Comparison of ENCODE assay signal across 36 cellular contexts in the genomic region with DNA sequence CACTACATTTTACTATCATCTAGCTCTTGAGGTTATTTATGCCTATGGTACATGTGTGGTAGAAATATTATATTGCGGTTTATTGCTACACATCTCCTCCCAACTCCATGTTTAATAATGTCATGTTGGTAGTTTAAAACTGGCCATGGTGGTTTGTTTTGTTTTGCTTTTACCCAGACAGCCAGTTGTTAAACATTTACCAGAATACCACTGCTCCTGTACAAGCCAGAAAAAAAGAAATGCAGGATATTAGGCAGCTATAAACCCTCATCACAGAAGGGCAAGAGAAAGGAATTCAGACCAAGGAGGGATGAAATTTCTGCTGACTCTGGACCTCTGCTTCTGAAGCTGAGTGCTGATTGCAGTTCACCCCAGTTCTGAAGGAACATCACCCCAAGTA.
"Had no signal": no experiment of that assay in that cellular context is flagged by ENCODE, and none has a peak within 500 bp of the region (broad histone marks: within the 10 kb centered on the region; RNA-seq: fewer than 3 reads in every experiment).

No MANE protein-coding gene starts in this region.

- H3K27me3 ChIP-seq: Peyer's patch had no signal

- DNase-seq: activated B cell treated with CpG ODN at 0.5 μM for 24 hours; activated CD4-positive, alpha-beta memory T cell treated with anti-CD3 and anti-CD28 coated beads for 36 hours; activated CD4-positive, alpha-beta T cell treated with anti-CD3 and anti-CD28 coated beads for 4 hours; activated CD4-positive, alpha-beta T cell treated with anti-CD3 and anti-CD28 coated beads, Interleukin-2, amount 50 U/mL, for 1 hour; activated CD4-positive, CD25-positive, alpha-beta regulatory T cell treated with anti-CD3 and anti-CD28 coated beads, Interleukin-2, amount 50 U/mL, for 72 hours; activated CD8-positive, alpha-beta memory T cell treated with anti-CD3 and anti-CD28 coated beads, Interleukin-2, amount 50 U/mL, for 4 hours; activated effector memory CD4-positive, alpha-beta T cell treated with Interleukin-2 at 50 U/mL for 16 hours; activated naive CD4-positive, alpha-beta T cell treated with anti-CD3 and anti-CD28 coated beads, Interleukin-2, amount 10 ng/mL, durations not matched to agents 7 days and 5 days; activated naive CD8-positive, alpha-beta T cell treated with anti-CD3 and anti-CD28 coated beads, Interleukin-2, amount 50 U/mL, for 24 hours; activated T-cell treated with anti-CD3 and anti-CD28 coated beads for 4 hours; activated T-cell treated with anti-CD3 and anti-CD28 coated beads, Interleukin-2, amount 50 U/mL, for 4 hours; anterior cingulate cortex; MM.1S; NCI-H1092 treated with DMSO at 0.1 percent for 48 hours; NCI-H1417; NCI-H146; NCI-H187; NCI-H2029 treated with DMSO at 0.1 percent for 48 hours; NCI-H2107; NCI-H2171; NCI-H510A; NCI-H526; NCI-H748 treated with DMSO at 0.1 percent for 48 hours; NK-92 treated with Interleukin-12 subunit alpha and Interleukin-12 subunit beta, amount 100 ng/mL, for 24 hours; PC-3; Peyer's patch; RPMI8226; SHP77 treated with DMSO at 0.1 percent for 48 hours; SK-N-SH had no signal

- H3K4me1 ChIP-seq: Peyer's patch, SJSA1 had no signal

- H3K27me3 Mint-ChIP-seq: activated B cell treated with CpG ODN at 0.5 μM for 24 hours; activated CD4-positive, alpha-beta memory T cell treated with anti-CD3 and anti-CD28 coated beads for 36 hours; activated naive CD4-positive, alpha-beta T cell treated with anti-CD3 and anti-CD28 coated beads, Interleukin-2, amount 10 ng/mL, durations not matched to agents 7 days and 5 days; activated naive CD8-positive, alpha-beta T cell; activated naive CD8-positive, alpha-beta T cell treated with anti-CD3 and anti-CD28 coated beads, Interleukin-2, amount 50 U/mL, for 24 hours had no signal

- H3K27ac ChIP-seq: KMS-11, Peyer's patch, SJSA1 had no signal

- H3K4me1 Mint-ChIP-seq: activated B cell treated with CpG ODN at 0.5 μM for 24 hours; activated naive CD4-positive, alpha-beta T cell treated with anti-CD3 and anti-CD28 coated beads, Interleukin-2, amount 10 ng/mL, durations not matched to agents 7 days and 5 days; activated naive CD8-positive, alpha-beta T cell treated with anti-CD3 and anti-CD28 coated beads, Interleukin-2, amount 50 U/mL, for 24 hours; brain had no signal

- H3K36me3 Mint-ChIP-seq: activated CD4-positive, alpha-beta memory T cell treated with anti-CD3 and anti-CD28 coated beads for 36 hours; activated naive CD4-positive, alpha-beta T cell treated with anti-CD3 and anti-CD28 coated beads, Interleukin-2, amount 10 ng/mL, durations not matched to agents 7 days and 5 days; activated naive CD8-positive, alpha-beta T cell; brain had no signal

- H3K9me3 ChIP-seq: Peyer's patch, SJSA1, SK-N-SH had no signal

- H3K9me3 Mint-ChIP-seq: activated B cell treated with CpG ODN at 0.5 μM for 24 hours; activated CD4-positive, alpha-beta memory T cell treated with anti-CD3 and anti-CD28 coated beads for 36 hours; activated naive CD4-positive, alpha-beta T cell treated with anti-CD3 and anti-CD28 coated beads, Interleukin-2, amount 10 ng/mL, durations not matched to agents 7 days and 5 days; activated naive CD8-positive, alpha-beta T cell treated with anti-CD3 and anti-CD28 coated beads, Interleukin-2, amount 50 U/mL, for 24 hours; activated T-helper 1 cell treated with anti-CD3 and anti-CD28 coated beads, Interleukin-12 subunit alpha, Interleukin-12 subunit beta, Interleukin-2, Interleukin-4 antibody, amounts not matched to agents 30 ng/mL and 10 ng/mL and 1 ng/mL, durations not matched to agents 14 hours and 24 hours and 36 hours; brain; T-helper 1 cell treated with Interleukin-12 subunit alpha and Interleukin-12 subunit beta and Interleukin-4 antibody, amounts not matched to agents 30 μg/mL and 1 μg/mL, for 36 hours; T-helper 2 cell treated with Interferon-gamma antibody and Interleukin-4, amounts not matched to agents 5 μg/mL and 100 μg/mL, for 36 hours had no signal

- H3K4me3 Mint-ChIP-seq: activated B cell treated with CpG ODN at 0.5 μM for 24 hours; activated CD4-positive, alpha-beta memory T cell treated with anti-CD3 and anti-CD28 coated beads for 36 hours; activated naive CD4-positive, alpha-beta T cell treated with anti-CD3 and anti-CD28 coated beads, Interleukin-2, amount 10 ng/mL, durations not matched to agents 7 days and 5 days; activated naive CD8-positive, alpha-beta T cell; activated naive CD8-positive, alpha-beta T cell treated with anti-CD3 and anti-CD28 coated beads, Interleukin-2, amount 50 U/mL, for 24 hours; activated T-cell treated with anti-CD3 and anti-CD28 coated beads, Interleukin-2, amount 50 U/mL, for 4 hours; activated T-helper 1 cell treated with anti-CD3 and anti-CD28 coated beads, Interleukin-12 subunit alpha, Interleukin-12 subunit beta, Interleukin-2, Interleukin-4 antibody, amounts not matched to agents 30 ng/mL and 10 ng/mL and 1 ng/mL, durations not matched to agents 14 hours and 24 hours and 36 hours; brain; T-helper 1 cell treated with Interleukin-12 subunit alpha and Interleukin-12 subunit beta and Interleukin-4 antibody, amounts not matched to agents 30 μg/mL and 1 μg/mL, for 36 hours; T-helper 2 cell treated with Interferon-gamma antibody and Interleukin-4, amounts not matched to agents 5 μg/mL and 100 μg/mL, for 36 hours had no signal

- ATAC-seq: activated naive CD8-positive, alpha-beta T cell treated with anti-CD3 and anti-CD28 coated beads, Interleukin-2, amount 50 U/mL, for 24 hours; activated T-cell treated with anti-CD3 and anti-CD28 coated beads, Interleukin-2, amount 50 U/mL, for 4 hours; PC-3 had no signal

- H3K4me3 ChIP-seq: Peyer's patch, SJSA1 had no signal

- H3K27ac Mint-ChIP-seq: activated B cell treated with CpG ODN at 0.5 μM for 24 hours; activated CD4-positive, alpha-beta memory T cell treated with anti-CD3 and anti-CD28 coated beads for 36 hours; activated naive CD4-positive, alpha-beta T cell treated with anti-CD3 and anti-CD28 coated beads, Interleukin-2, amount 10 ng/mL, durations not matched to agents 7 days and 5 days; activated naive CD8-positive, alpha-beta T cell; activated naive CD8-positive, alpha-beta T cell treated with anti-CD3 and anti-CD28 coated beads, Interleukin-2, amount 50 U/mL, for 24 hours; activated T-helper 1 cell treated with anti-CD3 and anti-CD28 coated beads, Interleukin-12 subunit alpha, Interleukin-12 subunit beta, Interleukin-2, Interleukin-4 antibody, amounts not matched to agents 30 ng/mL and 10 ng/mL and 1 ng/mL, durations not matched to agents 14 hours and 24 hours and 36 hours; brain; T-helper 1 cell treated with Interleukin-12 subunit alpha and Interleukin-12 subunit beta and Interleukin-4 antibody, amounts not matched to agents 30 μg/mL and 1 μg/mL, for 36 hours; T-helper 2 cell treated with Interferon-gamma antibody and Interleukin-4, amounts not matched to agents 5 μg/mL and 100 μg/mL, for 36 hours had no signal
